8 cellular contexts compared by ENCODE assay signal in genomic region chr11:102780491-102780918, GRCh38. TPM values are rescaled to one million over a fixed set of nuclear protein-coding genes. Genes with fewer than 3 reads are reported as not detected.
DNase-seq lines count a peak whose midpoint lies in the region; ATAC-seq and TF ChIP-seq lines count a peak whose summit lies in the region.

Gene MMP10 (minus strand): TSS chr11:102780628. CDS start chr11:102780591, 37 bp downstream.

- no peaks in the 10 kb centered on the region for H3K36me3 Mint-ChIP-seq in natural killer cell
- no peaks in the 10 kb centered on the region for H3K36me3 Mint-ChIP-seq in natural killer cell treated with Interleukin-12 subunit alpha and Interleukin-12 subunit beta and Interleukin-15 and Interleukin-18, amount 100 ng/mL, for 72 hours

- H3K9ac ChIP-seq in HUES64 (ENCODE audit: low read depth, low read length): peak within 1 kb of the TSS; percentile 4; the same call in 1 of the 2 replicates

- ATAC-seq in left lobe of liver (peak; percentile 33), HG03460 (IDR thresholded peaks at IDR 0.05; ENCODE audit: unreplicated experiment) (no peak), natural killer cell (no peak)
- ATAC-seq in natural killer cell treated with Interleukin-12 subunit alpha and Interleukin-12 subunit beta and Interleukin-15 and Interleukin-18, amount 100 ng/mL, for 72 hours: no peak

- H3K4me3 ChIP-seq in HUES64 (ENCODE audit: low read length): no peak within 1 kb of the TSS
- H3K4me3 ChIP-seq in WERI-Rb-1 (ENCODE audit: low read depth, low read length): no peak within 1 kb of the TSS

- H3K9me3 ChIP-seq in HUES64 (ENCODE audit: insufficient read depth, low read depth, low read length) (no peaks in the 10 kb centered on the region), WERI-Rb-1 (ENCODE audit: severe bottlenecking) (no peaks in the 10 kb centered on the region)

- peak within 1 kb of the TSS; percentile 69 for H3K27ac ChIP-seq in HUES64 (ENCODE audit: low read depth, low read length)
- H3K27ac ChIP-seq in WERI-Rb-1: no peak within 1 kb of the TSS

- WGBS in HUES64: 57% methylated on average over 2 of the region's 2 CpGs

- TF ChIP-seq CTCF in WERI-Rb-1 (IDR thresholded peaks at IDR 0.05; ENCODE audit: low read depth, low read length): peak; percentile 58
- TF ChIP-seq CTCF in natural killer cell (IDR thresholded peaks at IDR 0.05): no peak

- H3K9me3 Mint-ChIP-seq in natural killer cell: peaks cover 2 to 3% of the 10 kb centered on the region in 2 donors
- H3K9me3 Mint-ChIP-seq in natural killer cell treated with Interleukin-12 subunit alpha and Interleukin-12 subunit beta and Interleukin-15 and Interleukin-18, amount 100 ng/mL, for 72 hours: peaks cover 4% of the 10 kb centered on the region

- no peak within 1 kb of the TSS for H3K27ac Mint-ChIP-seq in natural killer cell
- H3K27ac Mint-ChIP-seq in natural killer cell treated with Interleukin-12 subunit alpha and Interleukin-12 subunit beta and Interleukin-15 and Interleukin-18, amount 100 ng/mL, for 72 hours: no peak within 1 kb of the TSS

- DNase-seq in DMS153 (lab: John Stamatoyannopoulos, UW) (peak; percentile 19), WERI-Rb-1 (no peak), left lobe of liver (ENCODE audit: low spot score) (no peak), natural killer cell (no peak)
- DNase-seq in natural killer cell treated with Interleukin-12 subunit alpha and Interleukin-12 subunit beta and Interleukin-15 and Interleukin-18, amount 100 ng/mL, for 72 hours (ENCODE audit: low spot score): no peak
- no peak for DNase-seq in activated naive CD4-positive, alpha-beta T cell treated with anti-CD3 and anti-CD28 coated beads, Interleukin-2, amount 50 U/mL, for 16 hours

- no peaks in the 10 kb centered on the region for H3K4me1 Mint-ChIP-seq in natural killer cell
- no peaks in the 10 kb centered on the region for H3K4me1 Mint-ChIP-seq in natural killer cell treated with Interleukin-12 subunit alpha and Interleukin-12 subunit beta and Interleukin-15 and Interleukin-18, amount 100 ng/mL, for 72 hours (ENCODE audit: low read depth in 2 of 2)

- H3K36me3 ChIP-seq in HUES64 (ENCODE audit: insufficient read depth, low read length) (no peaks in the 10 kb centered on the region), WERI-Rb-1 (no peaks in the 10 kb centered on the region)

- intact Hi-C loops in natural killer cell (cut with micrococcal nuclease): no loop called here

- no peak within 1 kb of the TSS for H3K4me3 Mint-ChIP-seq in natural killer cell
- H3K4me3 Mint-ChIP-seq in natural killer cell treated with Interleukin-12 subunit alpha and Interleukin-12 subunit beta and Interleukin-15 and Interleukin-18, amount 100 ng/mL, for 72 hours: no peak within 1 kb of the TSS

- H3K27me3 Mint-ChIP-seq in natural killer cell (ENCODE audit: low read depth in 2 of 2): no peaks in the 10 kb centered on the region
- H3K27me3 Mint-ChIP-seq in natural killer cell treated with Interleukin-12 subunit alpha and Interleukin-12 subunit beta and Interleukin-15 and Interleukin-18, amount 100 ng/mL, for 72 hours: peaks cover 6 to 8% of the 10 kb centered on the region in 2 donors

- H3K4me1 ChIP-seq in HUES64 (ENCODE audit: insufficient read depth, low read length): peaks cover 19% of the 10 kb centered on the region

- H3K27me3 ChIP-seq in HUES64 (ENCODE audit: insufficient read depth, low read length): no peaks in the 10 kb centered on the region
- H3K27me3 ChIP-seq in WERI-Rb-1 (ENCODE audit: insufficient read depth, low read depth, severe bottlenecking): no peaks in the 10 kb centered on the region

RNA-seq across cellular contexts. Expression of gene MMP10, which starts in this region (rescaled TPM):
- 0.15 TPM for polyA plus RNA-seq in HUES64 (2013, experiment 1 of 2)
- 0.32 TPM for polyA plus RNA-seq in HUES64 (2013, experiment 2 of 2)
- total RNA-seq in left lobe of liver (not detected), natural killer cell (not detected)
- not detected for total RNA-seq in natural killer cell treated with Interleukin-12 subunit alpha and Interleukin-12 subunit beta and Interleukin-15 and Interleukin-18, amount 100 ng/mL, for 72 hours

Comparison
In these comparisons a context has a peak if more than half of its experiments do, and no peak if none do; other contexts are left out.
1. Peak in ATAC-seq in left lobe of liver; RNA of the gene not detected or under 1 TPM.